19 cellular contexts compared by ENCODE assay signal in genomic region chrX:53022381-53022780, GRCh38.
"Had no signal": no experiment of that assay in that cellular context is flagged by ENCODE, and none has a peak within 500 bp of the region (broad histone marks: within the 10 kb centered on the region; RNA-seq: fewer than 3 reads in every experiment).

No MANE protein-coding gene starts in this region.

- H3K27ac Mint-ChIP-seq: effector memory CD8-positive, alpha-beta T cell; naive thymus-derived CD8-positive, alpha-beta T cell; stimulated activated naive B cell treated with anti-CD40 and anti-IgM and Interleukin-4, amounts not matched to agents 10 μg/mL and 1 μg/mL and 100 μg/mL, for 72 hours; stimulated activated naive CD8-positive, alpha-beta T cell treated with anti-CD3 and anti-CD28 coated beads, Interleukin-15, Interleukin-2, amounts not matched to agents 100 ng/mL and 50 ng/mL, for 24 hours had no signal

- H3K27me3 Mint-ChIP-seq: stimulated activated naive CD8-positive, alpha-beta T cell treated with anti-CD3 and anti-CD28 coated beads, Interleukin-15, Interleukin-2, amounts not matched to agents 100 ng/mL and 50 ng/mL, for 24 hours had no signal

- H3K27me3 ChIP-seq: cardiac muscle cell, neutrophil, right atrium auricular region, transverse colon had no signal

- H3K9me3 ChIP-seq: left lung, neutrophil, prostate gland, right atrium auricular region, spleen, transverse colon had no signal

- H3K9me3 Mint-ChIP-seq: effector memory CD8-positive, alpha-beta T cell; naive thymus-derived CD8-positive, alpha-beta T cell; stimulated activated naive B cell treated with anti-CD40 and anti-IgM and Interleukin-4, amounts not matched to agents 10 μg/mL and 1 μg/mL and 100 μg/mL, for 72 hours; stimulated activated naive CD8-positive, alpha-beta T cell treated with anti-CD3 and anti-CD28 coated beads, Interleukin-15, Interleukin-2, amounts not matched to agents 100 ng/mL and 50 ng/mL, for 24 hours had no signal

- H3K4me3 Mint-ChIP-seq: effector memory CD8-positive, alpha-beta T cell; naive thymus-derived CD8-positive, alpha-beta T cell; stimulated activated naive B cell treated with anti-CD40 and anti-IgM and Interleukin-4, amounts not matched to agents 10 μg/mL and 1 μg/mL and 100 μg/mL, for 72 hours; stimulated activated naive CD8-positive, alpha-beta T cell treated with anti-CD3 and anti-CD28 coated beads, Interleukin-15, Interleukin-2, amounts not matched to agents 100 ng/mL and 50 ng/mL, for 24 hours had no signal

- DNase-seq: cortex of kidney; effector memory CD8-positive, alpha-beta T cell; hypothalamus; kidney; left lung; mesenchymal stem cell; midbrain; naive thymus-derived CD8-positive, alpha-beta T cell; spleen; stimulated activated CD4-positive, alpha-beta T cell treated with anti-CD3 and anti-CD28 coated beads, Interleukin-4, amount 100 ng/mL, for 4 hours; stimulated activated naive B cell treated with anti-CD40 and anti-IgM and Interleukin-4, amounts not matched to agents 10 μg/mL and 1 μg/mL and 100 μg/mL, for 72 hours; transverse colon had no signal

- H3K27ac ChIP-seq: cardiac muscle cell, left lung, neutrophil, parathyroid adenoma, prostate gland, right atrium auricular region, skin epidermis, spleen, transverse colon had no signal

- H3K4me1 ChIP-seq: left lung, parathyroid adenoma, prostate gland, right atrium auricular region, spleen, transverse colon had no signal

- H3K4me3 ChIP-seq: cardiac muscle cell, left lung, prostate gland, right atrium auricular region, skin epidermis, spleen, transverse colon had no signal

- H3K9ac ChIP-seq: parathyroid adenoma had no signal

- ATAC-seq: effector memory CD8-positive, alpha-beta T cell; left lung; naive thymus-derived CD8-positive, alpha-beta T cell; stimulated activated naive B cell treated with anti-CD40 and anti-IgM and Interleukin-4, amounts not matched to agents 10 μg/mL and 1 μg/mL and 100 μg/mL, for 72 hours had no signal

- H3K4me1 Mint-ChIP-seq: naive thymus-derived CD8-positive, alpha-beta T cell; stimulated activated naive B cell treated with anti-CD40 and anti-IgM and Interleukin-4, amounts not matched to agents 10 μg/mL and 1 μg/mL and 100 μg/mL, for 72 hours had no signal

- H3K36me3 Mint-ChIP-seq: naive thymus-derived CD8-positive, alpha-beta T cell; stimulated activated naive B cell treated with anti-CD40 and anti-IgM and Interleukin-4, amounts not matched to agents 10 μg/mL and 1 μg/mL and 100 μg/mL, for 72 hours had no signal

- H3K36me3 ChIP-seq: cardiac muscle cell, left lung, neutrophil, prostate gland, right atrium auricular region, spleen, transverse colon had no signal
